25 cellular contexts compared by ENCODE assay signal in the genomic region with DNA sequence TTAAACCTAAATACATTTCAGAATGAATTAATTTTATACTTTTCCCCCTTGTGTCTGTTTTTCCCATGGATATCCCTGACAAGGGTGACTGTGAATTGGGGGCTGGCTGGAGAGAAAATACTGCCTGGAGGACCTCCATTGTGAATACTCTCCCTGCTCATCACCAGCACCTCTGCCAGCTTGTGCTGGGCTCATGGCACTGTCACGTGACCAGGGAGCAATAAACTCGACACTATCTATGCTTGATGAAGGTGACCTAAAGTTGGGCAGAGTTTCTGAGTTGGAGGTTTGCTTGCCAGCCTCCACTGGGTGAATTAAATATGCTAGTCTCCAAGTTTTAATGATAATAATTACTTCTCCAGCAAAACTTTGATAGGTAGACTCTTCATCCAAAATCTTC.
"Had no signal": no experiment of that assay in that cellular context is flagged by ENCODE, and none has a peak within 500 bp of the region (broad histone marks: within the 10 kb centered on the region; RNA-seq: fewer than 3 reads in every experiment).

No MANE protein-coding gene starts in this region.

- H3K4me3 ChIP-seq: colonic mucosa, esophagus squamous epithelium, gastrocnemius medialis, heart right ventricle, left lung, lower lobe of right lung, mucosa of descending colon had no signal

- H3K36me3 ChIP-seq: colonic mucosa, esophagus squamous epithelium, gastrocnemius medialis, heart right ventricle, left lung, lower lobe of right lung had no signal

- FAIRE-seq: endometrium, keratinocyte had no signal

- ATAC-seq: effector memory CD8-positive, alpha-beta T cell; esophagus mucosa; gastrocnemius medialis; heart right ventricle; left cardiac atrium; left lung; left ventricle myocardium superior; lower lobe of right lung; mucosa of descending colon had no signal

- DNase-seq: colonic mucosa; cortex of kidney; effector CD8-positive, alpha-beta T cell; effector memory CD8-positive, alpha-beta T cell; endodermal cell; erythroblast; esophagus squamous epithelium; foreskin fibroblast; foreskin melanocyte; gastrocnemius medialis; glutamatergic neuron; head of caudate nucleus; heart right ventricle; hippocampal formation; left cardiac atrium; left lung; left ventricle myocardium superior; lower lobe of right lung; mesenchymal stem cell; mucosa of descending colon; naive B cell had no signal

- H3K4me1 ChIP-seq: colonic mucosa, esophagus squamous epithelium, gastrocnemius medialis, heart right ventricle, left lung, lower lobe of right lung had no signal

- H3K9me3 ChIP-seq: colonic mucosa, esophagus squamous epithelium, gastrocnemius medialis, lower lobe of right lung, mucosa of descending colon had no signal

- H3K27me3 ChIP-seq: colonic mucosa, esophagus squamous epithelium, gastrocnemius medialis, heart right ventricle, left lung had no signal

- H3K27ac ChIP-seq: colonic mucosa, epithelial cell of prostate, esophagus squamous epithelium, gastrocnemius medialis, heart right ventricle, left lung, lower lobe of right lung had no signal
